ENCODE assay signal across 1 cellular context in genomic region chr12:57515934-57516541, GRCh38.
TF ChIP-seq lines count a peak whose summit lies in the region.

No MANE protein-coding gene starts in this region.

TF ChIP-seq in K562, 482 proteins besides CTCF, POLR2A, EP300 and RAD21 (continued from another document):
- TF ChIP-seq, protein P1, sequence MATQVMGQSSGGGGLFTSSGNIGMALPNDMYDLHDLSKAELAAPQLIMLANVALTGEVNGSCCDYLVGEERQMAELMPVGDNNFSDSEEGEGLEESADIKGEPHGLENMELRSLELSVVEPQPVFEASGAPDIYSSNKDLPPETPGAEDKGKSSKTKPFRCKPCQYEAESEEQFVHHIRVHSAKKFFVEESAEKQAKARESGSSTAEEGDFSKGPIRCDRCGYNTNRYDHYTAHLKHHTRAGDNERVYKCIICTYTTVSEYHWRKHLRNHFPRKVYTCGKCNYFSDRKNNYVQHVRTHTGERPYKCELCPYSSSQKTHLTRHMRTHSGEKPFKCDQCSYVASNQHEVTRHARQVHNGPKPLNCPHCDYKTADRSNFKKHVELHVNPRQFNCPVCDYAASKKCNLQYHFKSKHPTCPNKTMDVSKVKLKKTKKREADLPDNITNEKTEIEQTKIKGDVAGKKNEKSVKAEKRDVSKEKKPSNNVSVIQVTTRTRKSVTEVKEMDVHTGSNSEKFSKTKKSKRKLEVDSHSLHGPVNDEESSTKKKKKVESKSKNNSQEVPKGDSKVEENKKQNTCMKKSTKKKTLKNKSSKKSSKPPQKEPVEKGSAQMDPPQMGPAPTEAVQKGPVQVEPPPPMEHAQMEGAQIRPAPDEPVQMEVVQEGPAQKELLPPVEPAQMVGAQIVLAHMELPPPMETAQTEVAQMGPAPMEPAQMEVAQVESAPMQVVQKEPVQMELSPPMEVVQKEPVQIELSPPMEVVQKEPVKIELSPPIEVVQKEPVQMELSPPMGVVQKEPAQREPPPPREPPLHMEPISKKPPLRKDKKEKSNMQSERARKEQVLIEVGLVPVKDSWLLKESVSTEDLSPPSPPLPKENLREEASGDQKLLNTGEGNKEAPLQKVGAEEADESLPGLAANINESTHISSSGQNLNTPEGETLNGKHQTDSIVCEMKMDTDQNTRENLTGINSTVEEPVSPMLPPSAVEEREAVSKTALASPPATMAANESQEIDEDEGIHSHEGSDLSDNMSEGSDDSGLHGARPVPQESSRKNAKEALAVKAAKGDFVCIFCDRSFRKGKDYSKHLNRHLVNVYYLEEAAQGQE (CRISPR knock-in tag; IDR thresholded peaks at IDR 0.05; ENCODE audit: low read depth) = no peak
- TF ChIP-seq TRIM24 (IDR thresholded peaks at IDR 0.05) (0 out of 4 replicates have a peak, but pooled peaks of 1 of the 2 experiments have one; percentile 28), ZNF121 (CRISPR knock-in tag; conservative IDR thresholded peaks at IDR 0.05) (no peak), NFXL1 (CRISPR knock-in tag; IDR thresholded peaks at IDR 0.05) (0 out of 2 replicates have a peak, but pooled peaks have one; percentile 34), ARNT (IDR thresholded peaks at IDR 0.05) (0 out of 4 replicates have a peak, but pooled peaks of 1 of the 2 experiments have one; percentile 39), DNMT1 (IDR thresholded peaks at IDR 0.05) (peak; percentile 98), NR2F6 (CRISPR knock-in tag; IDR thresholded peaks at IDR 0.05) (0 out of 2 replicates have a peak, but pooled peaks have one; percentile 2), MLX (CRISPR knock-in tag; conservative IDR thresholded peaks at IDR 0.05) (0 out of 4 replicates have a peak, but pooled peaks of 1 of the 2 experiments have one; percentile 48), E2F5 (CRISPR knock-in tag; IDR thresholded peaks at IDR 0.05) (no peak), ZFP36 (IDR thresholded peaks at IDR 0.05; ENCODE audit: low read depth, low read length, partially characterized antibody) (peak; percentile 19), ILK (tag; IDR thresholded peaks at IDR 0.05; ENCODE audit: borderline replicate concordance, low read depth) (no peak), AFF1 (IDR thresholded peaks at IDR 0.05; ENCODE audit: low read depth in 1 of 2, partially characterized antibody in 2 of 2) (peak in 1 of 2 experiments; percentile 4)
